1 cellular context compared by ENCODE assay signal in the genomic region with DNA sequence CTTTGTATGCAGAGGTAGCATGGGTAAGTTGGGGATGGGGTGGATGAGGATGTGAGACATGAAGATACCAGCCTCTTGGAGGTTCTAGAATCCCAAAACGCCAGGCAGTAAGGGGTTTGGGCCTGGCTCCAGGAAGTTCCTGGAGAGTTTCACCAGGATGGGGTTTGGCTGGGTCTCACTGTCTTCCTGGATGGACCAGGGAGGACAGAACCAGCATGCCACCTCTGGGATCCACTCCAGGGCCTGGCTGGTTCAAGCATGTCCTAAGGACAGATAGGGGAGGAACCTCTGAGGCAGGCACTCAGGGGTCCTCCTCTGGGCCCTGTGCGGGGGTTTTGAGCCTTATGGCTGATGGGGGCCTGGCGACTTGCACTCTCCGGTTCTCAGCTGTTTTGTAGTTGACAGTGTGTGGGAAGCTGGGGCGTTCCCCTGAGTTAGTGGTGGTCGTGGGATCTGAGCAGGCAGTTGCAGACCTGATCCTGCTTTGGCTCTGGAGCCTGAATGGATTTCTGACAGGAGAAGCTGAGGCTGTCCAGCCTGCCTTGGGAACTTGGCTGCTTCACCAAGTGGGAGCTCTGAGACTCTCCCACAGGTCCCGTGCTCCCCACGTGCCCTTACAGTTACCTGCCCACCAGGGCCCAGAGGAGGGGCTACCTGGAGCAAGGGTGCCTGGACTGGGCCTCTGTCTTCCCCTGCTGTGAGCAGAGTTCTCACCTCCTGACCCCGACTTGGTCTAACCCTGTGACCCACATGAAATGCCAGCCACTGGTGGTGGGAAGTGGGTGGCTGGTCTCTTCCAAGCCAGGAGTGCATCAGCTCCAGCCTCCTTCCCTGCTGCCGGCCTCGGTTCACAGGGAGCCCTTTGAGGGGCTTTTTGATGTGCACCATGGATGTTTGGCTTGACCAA.
TF ChIP-seq lines count a peak whose summit lies in the region.

No MANE protein-coding gene starts in this region.

TF ChIP-seq in HepG2, 621 proteins besides CTCF, POLR2A, EP300 and RAD21:
- TF ChIP-seq ZNF296 (CRISPR knock-in tag; conservative IDR thresholded peaks at IDR 0.05): no peak
- TF ChIP-seq, protein P1, sequence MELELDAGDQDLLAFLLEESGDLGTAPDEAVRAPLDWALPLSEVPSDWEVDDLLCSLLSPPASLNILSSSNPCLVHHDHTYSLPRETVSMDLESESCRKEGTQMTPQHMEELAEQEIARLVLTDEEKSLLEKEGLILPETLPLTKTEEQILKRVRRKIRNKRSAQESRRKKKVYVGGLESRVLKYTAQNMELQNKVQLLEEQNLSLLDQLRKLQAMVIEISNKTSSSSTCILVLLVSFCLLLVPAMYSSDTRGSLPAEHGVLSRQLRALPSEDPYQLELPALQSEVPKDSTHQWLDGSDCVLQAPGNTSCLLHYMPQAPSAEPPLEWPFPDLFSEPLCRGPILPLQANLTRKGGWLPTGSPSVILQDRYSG (CRISPR knock-in tag; IDR thresholded peaks at IDR 0.05): no peak
- TF ChIP-seq, protein P2, sequence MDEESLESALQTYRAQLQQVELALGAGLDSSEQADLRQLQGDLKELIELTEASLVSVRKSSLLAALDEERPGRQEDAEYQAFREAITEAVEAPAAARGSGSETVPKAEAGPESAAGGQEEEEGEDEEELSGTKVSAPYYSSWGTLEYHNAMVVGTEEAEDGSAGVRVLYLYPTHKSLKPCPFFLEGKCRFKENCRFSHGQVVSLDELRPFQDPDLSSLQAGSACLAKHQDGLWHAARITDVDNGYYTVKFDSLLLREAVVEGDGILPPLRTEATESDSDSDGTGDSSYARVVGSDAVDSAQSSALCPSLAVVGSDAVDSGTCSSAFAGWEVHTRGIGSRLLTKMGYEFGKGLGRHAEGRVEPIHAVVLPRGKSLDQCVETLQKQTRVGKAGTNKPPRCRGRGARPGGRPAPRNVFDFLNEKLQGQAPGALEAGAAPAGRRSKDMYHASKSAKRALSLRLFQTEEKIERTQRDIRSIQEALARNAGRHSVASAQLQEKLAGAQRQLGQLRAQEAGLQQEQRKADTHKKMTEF (CRISPR knock-in tag; IDR thresholded peaks at IDR 0.05): no peak
- TF ChIP-seq GZF1 (CRISPR knock-in tag; IDR thresholded peaks at IDR 0.05): no peak
- no peak for TF ChIP-seq PTBP1 (IDR thresholded peaks at IDR 0.05; ENCODE audit: low read depth, low read length, poor library complexity, severe bottlenecking)
- TF ChIP-seq RFXAP (CRISPR knock-in tag; IDR thresholded peaks at IDR 0.05; ENCODE audit: borderline replicate concordance): no peak
- TF ChIP-seq POLR2G (IDR thresholded peaks at IDR 0.05; ENCODE audit: low read depth, low read length): no peak
- TF ChIP-seq, protein P3, sequence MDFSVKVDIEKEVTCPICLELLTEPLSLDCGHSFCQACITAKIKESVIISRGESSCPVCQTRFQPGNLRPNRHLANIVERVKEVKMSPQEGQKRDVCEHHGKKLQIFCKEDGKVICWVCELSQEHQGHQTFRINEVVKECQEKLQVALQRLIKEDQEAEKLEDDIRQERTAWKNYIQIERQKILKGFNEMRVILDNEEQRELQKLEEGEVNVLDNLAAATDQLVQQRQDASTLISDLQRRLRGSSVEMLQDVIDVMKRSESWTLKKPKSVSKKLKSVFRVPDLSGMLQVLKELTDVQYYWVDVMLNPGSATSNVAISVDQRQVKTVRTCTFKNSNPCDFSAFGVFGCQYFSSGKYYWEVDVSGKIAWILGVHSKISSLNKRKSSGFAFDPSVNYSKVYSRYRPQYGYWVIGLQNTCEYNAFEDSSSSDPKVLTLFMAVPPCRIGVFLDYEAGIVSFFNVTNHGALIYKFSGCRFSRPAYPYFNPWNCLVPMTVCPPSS (IDR thresholded peaks at IDR 0.05): no peak
- no peak for TF ChIP-seq ZNF121 (CRISPR knock-in tag; IDR thresholded peaks at IDR 0.05)
- TF ChIP-seq POLR2AphosphoS5 (IDR thresholded peaks at IDR 0.05; ENCODE audit: low read depth, low read length): no peak
- TF ChIP-seq, protein P4, sequence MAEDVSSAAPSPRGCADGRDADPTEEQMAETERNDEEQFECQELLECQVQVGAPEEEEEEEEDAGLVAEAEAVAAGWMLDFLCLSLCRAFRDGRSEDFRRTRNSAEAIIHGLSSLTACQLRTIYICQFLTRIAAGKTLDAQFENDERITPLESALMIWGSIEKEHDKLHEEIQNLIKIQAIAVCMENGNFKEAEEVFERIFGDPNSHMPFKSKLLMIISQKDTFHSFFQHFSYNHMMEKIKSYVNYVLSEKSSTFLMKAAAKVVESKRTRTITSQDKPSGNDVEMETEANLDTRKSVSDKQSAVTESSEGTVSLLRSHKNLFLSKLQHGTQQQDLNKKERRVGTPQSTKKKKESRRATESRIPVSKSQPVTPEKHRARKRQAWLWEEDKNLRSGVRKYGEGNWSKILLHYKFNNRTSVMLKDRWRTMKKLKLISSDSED (CRISPR knock-in tag; IDR thresholded peaks at IDR 0.05): no peak
- no peak for TF ChIP-seq ZMYM3 (CRISPR knock-in tag; IDR thresholded peaks at IDR 0.05)
- no peak for TF ChIP-seq PCBP2 (optimal IDR thresholded peaks at IDR 0.05; ENCODE audit: low read depth, low read length, poor library complexity, severe bottlenecking)
- TF ChIP-seq SMAD1 (CRISPR knock-in tag; IDR thresholded peaks at IDR 0.05; ENCODE audit: borderline replicate concordance, low read depth): no peak
- TF ChIP-seq PRMT3 (CRISPR knock-in tag; IDR thresholded peaks at IDR 0.05; ENCODE audit: borderline replicate concordance, low read depth): no peak
